8 cellular contexts compared by ENCODE assay signal in genomic region chr6:117676577-117677218, GRCh38. TPM values are rescaled to one million over a fixed set of nuclear protein-coding genes. Genes with fewer than 3 reads are reported as not detected.
DNase-seq lines count a peak whose midpoint lies in the region; ATAC-seq, FAIRE-seq and TF ChIP-seq lines count a peak whose summit lies in the region.

No MANE protein-coding gene starts in this region.

- no peaks in the 10 kb centered on the region for H3K27me3 Mint-ChIP-seq in activated T-cell treated with anti-CD3 and anti-CD28 coated beads, Interleukin-2, amount 50 U/mL, for 4 hours (ENCODE audit: low read depth)
- H3K27me3 Mint-ChIP-seq in activated naive CD8-positive, alpha-beta T cell treated with anti-CD3 and anti-CD28 coated beads, Interleukin-2, amount 50 U/mL, for 24 hours: no peaks in the 10 kb centered on the region

- peak overlapping the region; percentile 79 for H3K4me2 ChIP-seq in keratinocyte (ENCODE audit: control insufficient read depth, extremely low read depth, insufficient read depth, low read depth, low read length)

- ATAC-seq in activated T-cell treated with anti-CD3 and anti-CD28 coated beads, Interleukin-2, amount 50 U/mL, for 4 hours: no peak
- ATAC-seq in activated naive CD8-positive, alpha-beta T cell treated with anti-CD3 and anti-CD28 coated beads, Interleukin-2, amount 50 U/mL, for 24 hours: no peak
- ATAC-seq in HG02759 (IDR thresholded peaks at IDR 0.05; ENCODE audit: unreplicated experiment): no peak
- ATAC-seq in HG02885 (IDR thresholded peaks at IDR 0.05; ENCODE audit: poor library complexity, unreplicated experiment): no peak

- DNase-seq in activated T-cell treated with anti-CD3 and anti-CD28 coated beads, Interleukin-2, amount 50 U/mL, for 4 hours: no peak
- DNase-seq in activated T-cell treated with anti-CD3 and anti-CD28 coated beads for 4 hours: no peak
- no peak for DNase-seq in activated naive CD8-positive, alpha-beta T cell treated with anti-CD3 and anti-CD28 coated beads, Interleukin-2, amount 50 U/mL, for 24 hours
- DNase-seq in keratinocyte (ENCODE audit: low read depth, low spot score): no peak
- DNase-seq in NCI-H1092 treated with DMSO at 0.1 percent for 48 hours (lab: John Stamatoyannopoulos, UW): no peak

- H3K36me3 Mint-ChIP-seq in activated T-cell treated with anti-CD3 and anti-CD28 coated beads, Interleukin-2, amount 50 U/mL, for 4 hours (ENCODE audit: insufficient read depth): peaks cover 28% of the 10 kb centered on the region
- H3K36me3 Mint-ChIP-seq in activated naive CD8-positive, alpha-beta T cell treated with anti-CD3 and anti-CD28 coated beads, Interleukin-2, amount 50 U/mL, for 24 hours (ENCODE audit: low read depth): peaks cover 39% of the 10 kb centered on the region

- peak overlapping the region; percentile 56 to 62 (median 59) for H3K4me3 ChIP-seq in keratinocyte (ENCODE audit: control insufficient read depth in 2 of 3, extremely low read depth in 1 of 3, insufficient read depth in 2 of 3, low read depth in 1 of 3, low read length in 3 of 3)
- H3K4me3 ChIP-seq in thymus (ENCODE audit: low read length): peak overlapping the region; percentile 28

- peaks cover 12% of the 10 kb centered on the region for H4K20me1 ChIP-seq in keratinocyte (ENCODE audit: control insufficient read depth, extremely low read depth, insufficient read depth, low read length)

- H3K4me1 Mint-ChIP-seq in activated T-cell treated with anti-CD3 and anti-CD28 coated beads, Interleukin-2, amount 50 U/mL, for 4 hours (ENCODE audit: low read depth): peaks cover 59% of the 10 kb centered on the region
- H3K4me1 Mint-ChIP-seq in activated naive CD8-positive, alpha-beta T cell treated with anti-CD3 and anti-CD28 coated beads, Interleukin-2, amount 50 U/mL, for 24 hours: peaks cover 58% of the 10 kb centered on the region

- H3K27me3 ChIP-seq in keratinocyte (ENCODE audit: control insufficient read depth, extremely low read depth, insufficient read depth, low read length) (no peaks in the 10 kb centered on the region), thymus (ENCODE audit: control insufficient read depth, insufficient read depth) (no peaks in the 10 kb centered on the region)

- H3K27ac ChIP-seq in keratinocyte (ENCODE audit: control insufficient read depth, insufficient read depth, low read length): peak overlapping the region; percentile 76
- H3K27ac ChIP-seq in thymus (ENCODE audit: low read depth): no peak overlapping the region

- no peaks in the 10 kb centered on the region for H3K9me1 ChIP-seq in keratinocyte (ENCODE audit: control insufficient read depth, extremely low read depth, insufficient read depth, low read length)

- H3K4me1 ChIP-seq in keratinocyte (ENCODE audit: control insufficient read depth, extremely low read depth, insufficient read depth, low read length) (peaks cover 22% of the 10 kb centered on the region), thymus (ENCODE audit: control insufficient read depth, insufficient read depth, low read length) (peaks cover 11% of the 10 kb centered on the region)

- peak overlapping the region; percentile 83 for H3K9ac ChIP-seq in keratinocyte (ENCODE audit: control insufficient read depth, extremely low read depth, insufficient read depth, low read length)

- no peaks in the 10 kb centered on the region for H3K9me3 Mint-ChIP-seq in activated T-cell treated with anti-CD3 and anti-CD28 coated beads, Interleukin-2, amount 50 U/mL, for 4 hours
- no peaks in the 10 kb centered on the region for H3K9me3 Mint-ChIP-seq in activated naive CD8-positive, alpha-beta T cell treated with anti-CD3 and anti-CD28 coated beads, Interleukin-2, amount 50 U/mL, for 24 hours

- dilution Hi-C loops in keratinocyte (cut with MboI; ENCODE audit: extremely low pct_ligation_motif_present, low sequenced_read_pairs): no loop called here

- FAIRE-seq in keratinocyte (lab: Jason Lieb, UNC): no peak

- H3K27ac Mint-ChIP-seq in activated naive CD8-positive, alpha-beta T cell treated with anti-CD3 and anti-CD28 coated beads, Interleukin-2, amount 50 U/mL, for 24 hours: peak overlapping the region; percentile 86

- H2AFZ ChIP-seq in keratinocyte (ENCODE audit: control insufficient read depth, low read length): no peak overlapping the region

- no peaks in the 10 kb centered on the region for H3K9me3 ChIP-seq in keratinocyte (ENCODE audit: control insufficient read depth, low read depth, low read length)
- no peaks in the 10 kb centered on the region for H3K9me3 ChIP-seq in thymus (ENCODE audit: control insufficient read depth)

- no peak for TF ChIP-seq CTCF in keratinocyte (optimal IDR thresholded peaks at IDR 0.05 in 1 of 3, IDR thresholded peaks at IDR 0.05 in 1 of 3, conservative IDR thresholded peaks at IDR 0.05 in 1 of 3; ENCODE audit: extremely low read depth in 1 of 3, insufficient read depth in 2 of 3, low read length in 3 of 3)

- H3K36me3 ChIP-seq in keratinocyte (ENCODE audit: control insufficient read depth in 2 of 2, extremely low read depth in 1 of 2, insufficient read depth in 2 of 2, low read length in 2 of 2) (peaks cover 3 to 15% of the 10 kb centered on the region in 2 experiments), thymus (ENCODE audit: control insufficient read depth, insufficient read depth) (no peaks in the 10 kb centered on the region)

- 83% methylated on average over 6 of the region's 6 CpGs for WGBS in thymus

- peak overlapping the region; percentile 95 for H3K4me3 Mint-ChIP-seq in activated T-cell treated with anti-CD3 and anti-CD28 coated beads, Interleukin-2, amount 50 U/mL, for 4 hours
- H3K4me3 Mint-ChIP-seq in activated naive CD8-positive, alpha-beta T cell treated with anti-CD3 and anti-CD28 coated beads, Interleukin-2, amount 50 U/mL, for 24 hours: peak overlapping the region; percentile 82

- peaks cover 61% of the 10 kb centered on the region for H3K79me2 ChIP-seq in keratinocyte (ENCODE audit: control insufficient read depth, insufficient read depth, low read length)

RNA-seq across cellular contexts. Expression of gene NUS1, which starts 1.4 kb away (rescaled TPM):
- 10 to 100 TPM; 74.2 to 81.9 (median 81.4) TPM for total RNA-seq in activated T-cell treated with anti-CD3 and anti-CD28 coated beads, Interleukin-2, amount 50 U/mL, for 4 hours
- polyA plus RNA-seq in keratinocyte (14.3 to 29.0 TPM (median 16.5 TPM) in 3 replicates), thymus (25.1 TPM)
- polyA plus RNA-seq in keratinocyte (2011; ENCODE audit: low read depth): 11.2 TPM
- polyA plus RNA-seq in keratinocyte (2011; cell fraction: cytosol; rRNA removed): 17.9 and 32.1 TPM in 2 replicates
- 14.1 and 20.3 TPM in 2 replicates for polyA plus RNA-seq in keratinocyte (2011; cell fraction: nucleus; rRNA removed)
- polyA plus RNA-seq in keratinocyte (2012; ENCODE audit: low replicate concordance): 17.4 and 26.8 TPM in 2 replicates
- 9.4 to 21.4 TPM (median 9.6 TPM) in 3 replicates for polyA minus RNA-seq in keratinocyte
- 13.0 TPM for polyA minus RNA-seq in keratinocyte (2011; cell fraction: cytosol; rRNA and poly(A)+ RNA removed)
- polyA minus RNA-seq in keratinocyte (2011; cell fraction: nucleus; rRNA and poly(A)+ RNA removed): 7.6 and 14.7 TPM in 2 replicates
